ENCODE assay signal across 33 cellular contexts in the genomic region with DNA sequence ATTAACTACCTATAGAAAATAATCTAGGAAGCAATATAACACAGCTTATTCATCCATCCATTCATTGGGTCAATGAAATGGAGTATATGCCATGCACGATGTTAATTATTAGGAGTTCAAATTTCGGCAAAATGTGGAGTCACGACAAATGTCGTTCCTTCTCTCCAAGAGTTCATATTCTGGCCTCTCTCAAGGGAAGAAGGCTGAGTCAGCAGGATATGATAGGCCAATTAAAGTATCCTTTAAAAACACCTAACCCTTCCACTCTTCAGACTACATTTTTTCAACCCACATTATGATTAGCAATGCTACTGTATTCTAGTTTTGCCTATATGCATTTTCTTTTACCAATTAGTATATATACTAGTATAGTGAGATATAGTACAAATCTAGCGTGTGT.
"Had no signal": no experiment of that assay in that cellular context is flagged by ENCODE, and none has a peak within 500 bp of the region (broad histone marks: within the 10 kb centered on the region; RNA-seq: fewer than 3 reads in every experiment).

No MANE protein-coding gene starts in this region.

- H3K36me3 ChIP-seq: adrenal gland, cardiac muscle cell had no signal

- H3K27me3 ChIP-seq: adrenal gland, cardiac muscle cell had no signal

- H3K4me3 ChIP-seq: adrenal gland, cardiac muscle cell had no signal

- H3K27ac ChIP-seq: adrenal gland, cardiac muscle cell, VCaP had no signal

- ATAC-seq: activated CD8-positive, alpha-beta T cell treated with anti-CD3 and anti-CD28 coated beads for 36 hours; activated naive CD4-positive, alpha-beta T cell treated with anti-CD3 and anti-CD28 coated beads, Interleukin-2, amount 50 U/mL, for 72 hours; activated T-cell treated with anti-CD3 and anti-CD28 coated beads, Interleukin-2, amount 50 U/mL, for 4 hours; activated T-cell treated with anti-CD3 and anti-CD28 coated beads, Interleukin-2, amount 50 U/mL, for 72 hours; activated T-helper 17 cell treated with anti-CD3 and anti-CD28 coated beads, Interleukin-2, amount 50 U/mL, for 72 hours had no signal

- FAIRE-seq: astrocyte, bronchial epithelial cell, TTC549 had no signal

- H3K9me3 ChIP-seq: adrenal gland had no signal

- H3K4me1 ChIP-seq: adrenal gland had no signal

- DNase-seq: activated B cell treated with CpG ODN at 0.5 μM for 24 hours; activated CD4-positive, alpha-beta memory T cell treated with anti-CD3 and anti-CD28 coated beads for 36 hours; activated CD4-positive, alpha-beta T cell treated with anti-CD3 and anti-CD28 coated beads for 4 hours; activated CD4-positive, alpha-beta T cell treated with anti-CD3 and anti-CD28 coated beads, Interleukin-2, amount 10 ng/mL, durations not matched to agents 24 days and 14 days; activated CD4-positive, alpha-beta T cell treated with anti-CD3 and anti-CD28 coated beads, Interleukin-2, amount 50 U/mL, for 1 hour; activated CD4-positive, alpha-beta T cell treated with anti-CD3 and anti-CD28 coated beads, Interleukin-2, amount 50 U/mL, for 4 hours; activated CD4-positive, CD25-positive, alpha-beta regulatory T cell treated with anti-CD3 and anti-CD28 coated beads, Interleukin-2, amount 50 U/mL, for 72 hours; activated CD8-positive, alpha-beta memory T cell treated with anti-CD3 and anti-CD28 coated beads, Interleukin-2, amount 50 U/mL, for 4 hours; activated CD8-positive, alpha-beta T cell treated with anti-CD3 and anti-CD28 coated beads for 36 hours; activated effector memory CD4-positive, alpha-beta T cell treated with anti-CD3 and anti-CD28 coated beads, Interleukin-2, amount 50 U/mL, for 16 hours; activated gamma-delta T cell treated with Interleukin-2 at 50 U/mL for 16 hours; activated naive CD4-positive, alpha-beta T cell; activated naive CD4-positive, alpha-beta T cell treated with anti-CD3 and anti-CD28 coated beads for 36 hours; activated naive CD4-positive, alpha-beta T cell treated with anti-CD3 and anti-CD28 coated beads, Interleukin-2, amount 50 U/mL, for 16 hours; activated naive CD8-positive, alpha-beta T cell treated with anti-CD3 and anti-CD28 coated beads for 36 hours; activated T-cell treated with anti-CD3 and anti-CD28 coated beads for 4 hours; activated T-cell treated with anti-CD3 and anti-CD28 coated beads, Interleukin-2, amount 50 U/mL, for 1 hour; activated T-cell treated with anti-CD3 and anti-CD28 coated beads, Interleukin-2, amount 50 U/mL, for 4 hours; activated T-cell treated with anti-CD3 and anti-CD28 coated beads, Interleukin-2, amount 50 U/mL, for 72 hours; adrenal gland; amniotic stem cell; aorta; caudate nucleus; cerebellar nuclear complex; T-helper 2 cell; T-helper 9 cell had no signal
